In genomic region chr14:52220924-52221802, GRCh38 we compare ENCODE assay signal across 1 cellular context.
TF ChIP-seq lines count a peak whose summit lies in the region.

No MANE protein-coding gene starts in this region.

TF ChIP-seq in IMR-90, 13 proteins besides CTCF, POLR2A, EP300 and RAD21 (continued from another document):
- no peak for TF ChIP-seq USF2 (IDR thresholded peaks at IDR 0.05; ENCODE audit: low read depth, low read length)
- no peak for TF ChIP-seq ELK1 (IDR thresholded peaks at IDR 0.05; ENCODE audit: borderline replicate concordance, low read depth, low read length)
- no peak for TF ChIP-seq SMC3 (IDR thresholded peaks at IDR 0.05; ENCODE audit: low read depth, low read length)
- no peak for TF ChIP-seq FOS (IDR thresholded peaks at IDR 0.05; ENCODE audit: low read depth, low read length)
- TF ChIP-seq RFX5 (IDR thresholded peaks at IDR 0.05; ENCODE audit: low read depth, low read length), result no peak
- TF ChIP-seq RCOR1 (IDR thresholded peaks at IDR 0.05; ENCODE audit: insufficient replicate concordance, low read length), result no peak
- no peak for TF ChIP-seq MXI1 (IDR thresholded peaks at IDR 0.05; ENCODE audit: borderline replicate concordance, low read depth, low read length)
- TF ChIP-seq MAFK (IDR thresholded peaks at IDR 0.05; ENCODE audit: low read depth, low read length), result no peak
TF ChIP-seq in IMR-90: peak in this region for 0.
